In the genomic region with DNA sequence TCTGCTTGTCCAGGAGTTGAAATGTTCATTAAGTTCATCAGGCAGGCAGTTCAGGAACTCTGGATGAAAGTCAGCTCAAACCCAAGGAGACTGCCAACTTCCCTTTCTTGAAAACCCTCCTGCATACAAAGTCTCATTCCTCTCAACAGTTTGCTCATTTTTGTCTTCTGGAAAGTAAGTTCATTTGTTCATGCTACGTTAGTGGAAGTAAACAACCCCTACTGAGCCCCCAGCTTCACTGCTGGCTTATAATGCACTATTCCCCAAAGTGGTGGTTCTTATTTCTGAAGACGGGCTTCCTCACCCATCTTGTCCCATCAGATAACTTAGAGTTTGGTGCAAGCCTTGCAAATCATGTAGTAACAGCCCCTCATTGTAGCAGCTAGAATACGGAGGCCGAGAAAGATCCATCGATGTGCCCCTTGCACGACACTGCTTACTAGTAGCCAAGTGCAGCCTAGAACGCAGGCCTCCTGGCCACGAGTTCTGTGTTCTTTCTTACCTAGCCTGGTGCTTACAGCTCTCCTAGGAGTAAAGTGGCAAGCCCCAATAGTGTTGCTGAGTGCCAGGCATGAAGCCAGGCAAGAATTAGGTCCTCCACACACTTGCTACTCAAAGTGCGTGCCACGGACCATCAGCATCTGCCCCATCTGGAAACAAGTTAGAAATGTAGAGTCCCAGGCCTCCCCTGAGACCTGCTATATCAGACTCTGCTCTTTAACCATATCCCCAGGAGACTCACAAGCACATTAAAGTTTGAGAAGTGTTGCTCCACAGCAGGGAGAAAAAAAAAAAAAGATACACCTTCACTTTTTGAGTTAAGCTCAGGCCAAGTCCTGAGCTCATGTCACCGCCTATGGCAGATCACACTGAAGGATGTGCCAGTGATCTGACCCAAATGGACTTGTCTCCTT, we compare ENCODE assay signal across 11 cellular contexts.
DNase-seq lines count a peak whose midpoint lies in the region; ATAC-seq, FAIRE-seq and TF ChIP-seq lines count a peak whose summit lies in the region.
"Had no signal": no experiment of that assay in that cellular context is flagged by ENCODE, and none has a peak within 500 bp of the region (broad histone marks: within the 10 kb centered on the region; RNA-seq: fewer than 3 reads in every experiment).

No MANE protein-coding gene starts in this region.

- no peak for TF ChIP-seq POLR2A in HepG2 (IDR thresholded peaks at IDR 0.05; ENCODE audit: insufficient read depth in 1 of 2, low read depth in 2 of 2, low read length in 2 of 2)

- no peaks in the 10 kb centered on the region for H3K27me3 Mint-ChIP-seq in activated CD8-positive, alpha-beta T cell treated with anti-CD3 and anti-CD28 coated beads for 36 hours

- ATAC-seq in GM18868 (IDR thresholded peaks at IDR 0.05; ENCODE audit: unreplicated experiment) (peak; percentile 64), GM21723 (IDR thresholded peaks at IDR 0.05; ENCODE audit: unreplicated experiment) (peak; percentile 55), HG03439 (IDR thresholded peaks at IDR 0.05; ENCODE audit: unreplicated experiment) (peak; percentile 62), HepG2 (no peak)
- ATAC-seq in activated CD8-positive, alpha-beta T cell treated with anti-CD3 and anti-CD28 coated beads for 36 hours, result no peak

- no peaks in the 10 kb centered on the region for H3K79me2 ChIP-seq in HepG2 (ENCODE audit: insufficient read depth, low read length)

- no peak overlapping the region for H3K4me2 ChIP-seq in HepG2 (ENCODE audit: low read depth, low read length)

- H3K36me3 ChIP-seq in HepG2 (replicated peaks in 1 of 2; ENCODE audit: control insufficient read depth in 1 of 2, insufficient read depth in 2 of 2, low read length in 2 of 2), result no peaks in the 10 kb centered on the region

- no peak for TF ChIP-seq CTCF in activated CD8-positive, alpha-beta T cell treated with anti-CD3 and anti-CD28 coated beads for 36 hours (IDR thresholded peaks at IDR 0.05)
- TF ChIP-seq CTCF in HepG2 (CRISPR knock-in tag; IDR thresholded peaks at IDR 0.05), result no peak

- H3K36me3 Mint-ChIP-seq in activated CD8-positive, alpha-beta T cell treated with anti-CD3 and anti-CD28 coated beads for 36 hours (ENCODE audit: low read depth), result peaks cover 70% of the 10 kb centered on the region

- TF ChIP-seq EP300 in HepG2 (IDR thresholded peaks at IDR 0.05; ENCODE audit: low read depth in 2 of 2, low read length in 2 of 2), result no peak
- no peak for TF ChIP-seq EP300 in HepG2 (CRISPR knock-in tag; IDR thresholded peaks at IDR 0.05; ENCODE audit: borderline replicate concordance)

- BruUV-seq in HepG2 (replicated peaks; lab: Mats Ljungman, UMichigan), result no TSS peak

- H3K9ac ChIP-seq in HepG2 (ENCODE audit: insufficient read depth, low read depth, low read length), result no peak overlapping the region

- no peak overlapping the region for H3K27ac ChIP-seq in HepG2 (ENCODE audit: extremely low read length, insufficient read depth, low read length)
- H3K27ac ChIP-seq: coronary artery had no signal

- H2AFZ ChIP-seq in HepG2 (ENCODE audit: low read length), result no peak overlapping the region

- DNase-seq in medulla oblongata (ENCODE audit: extremely low spot score), result peak; percentile 31
- DNase-seq in activated CD8-positive, alpha-beta T cell treated with anti-CD3 and anti-CD28 coated beads for 36 hours, result no peak
- DNase-seq in HepG2 (ENCODE audit: low spot score), result no peak
- DNase-seq in NCI-H2196 treated with DMSO at 0.1 percent for 48 hours (lab: John Stamatoyannopoulos, UW; ENCODE audit: unreplicated experiment), result no peak
- no peak for DNase-seq in NCI-H2081 treated with DMSO at 0.1 percent for 48 hours (lab: John Stamatoyannopoulos, UW)
- DNase-seq: NCI-H2029 treated with DMSO at 0.1 percent for 48 hours had no signal

- in situ Hi-C loops in HepG2 (cut with HindIII; ENCODE audit: extremely low pct_ligation_motif_present, low pct_unique_long_range_greater_than_20kb), result no loop called here

- WGBS in HepG2 (ENCODE audit: low lambda C conversion rate), result 35% methylated on average over 10 of the region's 11 CpGs

- H3K27ac Mint-ChIP-seq in activated CD8-positive, alpha-beta T cell treated with anti-CD3 and anti-CD28 coated beads for 36 hours, result no peak overlapping the region
- H3K27ac Mint-ChIP-seq: nephron had no signal

- H3K27me3 ChIP-seq in HepG2 (ENCODE audit: control insufficient read depth in 1 of 2, insufficient read depth in 2 of 2, low read length in 2 of 2), result peaks cover 1 to 11% of the 10 kb centered on the region in 2 experiments; a peak in 4 of 5 replicates

- H3K9me3 ChIP-seq in HepG2 (ENCODE audit: low read length), result no peaks in the 10 kb centered on the region

- H3K4me1 ChIP-seq in HepG2 (ENCODE audit: insufficient read depth, low read length), result no peaks in the 10 kb centered on the region

- no peak for FAIRE-seq in HepG2 (lab: Jason Lieb, UNC)

- CTCF ChIA-PET in activated CD8-positive, alpha-beta T cell treated with anti-CD3 and anti-CD28 coated beads for 36 hours (lab: Charles Lee), result no interaction called here
- CTCF ChIA-PET in HepG2 (lab: Yijun Ruan, JAX; ENCODE audit: low intra/inter-chr PET ratio, low total read pairs), result no interaction called here

- H3K4me3 Mint-ChIP-seq in activated CD8-positive, alpha-beta T cell treated with anti-CD3 and anti-CD28 coated beads for 36 hours, result no peak overlapping the region
- H3K4me3 Mint-ChIP-seq: nephron had no signal

- no peak for TF ChIP-seq RAD21 in HepG2 (CRISPR knock-in tag; IDR thresholded peaks at IDR 0.05)

- POLR2A ChIA-PET in activated CD8-positive, alpha-beta T cell treated with anti-CD3 and anti-CD28 coated beads for 36 hours (lab: Charles Lee), result no interaction called here
- POLR2A ChIA-PET in HepG2 (lab: Yijun Ruan, JAX), result no interaction called here

- H3K4me1 Mint-ChIP-seq in activated CD8-positive, alpha-beta T cell treated with anti-CD3 and anti-CD28 coated beads for 36 hours (ENCODE audit: low read depth), result peaks cover 14% of the 10 kb centered on the region

- H4K20me1 ChIP-seq in HepG2 (ENCODE audit: insufficient read depth, low read length), result no peaks in the 10 kb centered on the region

- no peak overlapping the region for H3K4me3 ChIP-seq in HepG2 (replicated peaks in 1 of 3; ENCODE audit: insufficient read depth in 1 of 3, low read depth in 2 of 3, low read length in 3 of 3)
- H3K4me3 ChIP-seq: coronary artery had no signal

- no peaks in the 10 kb centered on the region for H3K9me3 Mint-ChIP-seq in activated CD8-positive, alpha-beta T cell treated with anti-CD3 and anti-CD28 coated beads for 36 hours
- H3K9me3 Mint-ChIP-seq: nephron had no signal

- intact Hi-C loops in activated CD8-positive, alpha-beta T cell treated with anti-CD3 and anti-CD28 coated beads for 36 hours (cut with micrococcal nuclease), result no loop called here
- intact Hi-C loops in HepG2 (cut with micrococcal nuclease; ENCODE audit: unreplicated experiment), result no loop called here

TF ChIP-seq in HepG2, 621 proteins besides CTCF, POLR2A, EP300 and RAD21 (continues in another document):
- TF ChIP-seq ZNF430 (CRISPR knock-in tag; IDR thresholded peaks at IDR 0.05), result no peak
- TF ChIP-seq BCL6 (CRISPR knock-in tag; IDR thresholded peaks at IDR 0.05), result no peak
- TF ChIP-seq, protein P1, sequence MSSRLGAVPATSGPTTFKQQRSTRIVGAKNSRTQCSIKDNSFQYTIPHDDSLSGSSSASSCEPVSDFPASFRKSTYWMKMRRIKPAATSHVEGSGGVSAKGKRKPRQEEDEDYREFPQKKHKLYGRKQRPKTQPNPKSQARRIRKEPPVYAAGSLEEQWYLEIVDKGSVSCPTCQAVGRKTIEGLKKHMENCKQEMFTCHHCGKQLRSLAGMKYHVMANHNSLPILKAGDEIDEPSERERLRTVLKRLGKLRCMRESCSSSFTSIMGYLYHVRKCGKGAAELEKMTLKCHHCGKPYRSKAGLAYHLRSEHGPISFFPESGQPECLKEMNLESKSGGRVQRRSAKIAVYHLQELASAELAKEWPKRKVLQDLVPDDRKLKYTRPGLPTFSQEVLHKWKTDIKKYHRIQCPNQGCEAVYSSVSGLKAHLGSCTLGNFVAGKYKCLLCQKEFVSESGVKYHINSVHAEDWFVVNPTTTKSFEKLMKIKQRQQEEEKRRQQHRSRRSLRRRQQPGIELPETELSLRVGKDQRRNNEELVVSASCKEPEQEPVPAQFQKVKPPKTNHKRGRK (CRISPR knock-in tag; IDR thresholded peaks at IDR 0.05), result no peak
- no peak for TF ChIP-seq MATR3 (CRISPR knock-in tag; IDR thresholded peaks at IDR 0.05)
- no peak for TF ChIP-seq ZNF160 (CRISPR knock-in tag; IDR thresholded peaks at IDR 0.05)
- TF ChIP-seq CENPX (CRISPR knock-in tag; IDR thresholded peaks at IDR 0.05), result no peak
- no peak for TF ChIP-seq MED8 (CRISPR knock-in tag; IDR thresholded peaks at IDR 0.05; ENCODE audit: insufficient replicate concordance)
- TF ChIP-seq ZNF281 (CRISPR knock-in tag; IDR thresholded peaks at IDR 0.05; ENCODE audit: borderline replicate concordance), result no peak
- TF ChIP-seq ZNF552 (CRISPR knock-in tag; IDR thresholded peaks at IDR 0.05; ENCODE audit: borderline replicate concordance), result no peak
- TF ChIP-seq ZNF570 (CRISPR knock-in tag; IDR thresholded peaks at IDR 0.05; ENCODE audit: borderline replicate concordance), result no peak
- no peak for TF ChIP-seq TCF7 (IDR thresholded peaks at IDR 0.05; ENCODE audit: low read depth)

Comparison
In these comparisons a context has a peak if more than half of its experiments do, and no peak if none do; other contexts are left out.
1. ATAC-seq: peak in GM18868 (single experiment), GM21723 (single experiment) and HG03439 (single experiment); none in activated CD8-positive, alpha-beta T cell treated with anti-CD3 and anti-CD28 coated beads for 36 hours (single experiment) and HepG2 (single experiment).